ENCODE assay signal across 16 cellular contexts in genomic region chr12:123907021-123907420, GRCh38.
"Had no signal": no experiment of that assay in that cellular context is flagged by ENCODE, and none has a peak within 500 bp of the region (broad histone marks: within the 10 kb centered on the region; RNA-seq: fewer than 3 reads in every experiment).

No MANE protein-coding gene starts in this region.

- H3K27me3 ChIP-seq: ascending aorta, gastrocnemius medialis had no signal

- H3K9me3 Mint-ChIP-seq: activated CD4-positive, alpha-beta memory T cell treated with anti-CD3 and anti-CD28 coated beads, Interleukin-2, amount 10 ng/mL, durations not matched to agents 7 days and 5 days; activated naive CD4-positive, alpha-beta T cell treated with anti-CD3 and anti-CD28 coated beads, Interleukin-2, amount 10 ng/mL, durations not matched to agents 7 days and 5 days; activated T-cell treated with anti-CD3 and anti-CD28 coated beads, Interleukin-2, amount 50 U/mL, for 24 hours had no signal

- H3K9me3 ChIP-seq: ascending aorta, gastrocnemius medialis, heart right ventricle, mucosa of descending colon, psoas muscle, thoracic aorta had no signal

- H3K36me3 ChIP-seq: ascending aorta, gastrocnemius medialis, heart right ventricle, thoracic aorta had no signal

- H3K27ac ChIP-seq: ascending aorta, gastrocnemius medialis, psoas muscle, thoracic aorta had no signal

- ATAC-seq: gastrocnemius medialis; left lobe of liver; naive thymus-derived CD4-positive, alpha-beta T cell; psoas muscle; WTC11 had no signal

- H3K4me1 Mint-ChIP-seq: WTC11 had no signal

- H3K4me1 ChIP-seq: ascending aorta, gastrocnemius medialis, psoas muscle had no signal

- H3K4me3 ChIP-seq: ascending aorta, gastrocnemius medialis, heart right ventricle, mucosa of descending colon, psoas muscle, thoracic aorta had no signal

- H3K27ac Mint-ChIP-seq: activated CD4-positive, alpha-beta memory T cell treated with anti-CD3 and anti-CD28 coated beads, Interleukin-2, amount 10 ng/mL, durations not matched to agents 7 days and 5 days; activated naive CD4-positive, alpha-beta T cell treated with anti-CD3 and anti-CD28 coated beads, Interleukin-2, amount 10 ng/mL, durations not matched to agents 7 days and 5 days; activated T-cell treated with anti-CD3 and anti-CD28 coated beads, Interleukin-2, amount 50 U/mL, for 24 hours; WTC11 had no signal

- DNase-seq: activated CD4-positive, alpha-beta memory T cell treated with anti-CD3 and anti-CD28 coated beads, Interleukin-2, amount 10 ng/mL, durations not matched to agents 7 days and 5 days; activated CD4-positive, alpha-beta T cell treated with anti-CD3 and anti-CD28 coated beads for 4 hours; activated naive CD4-positive, alpha-beta T cell treated with anti-CD3 and anti-CD28 coated beads, Interleukin-2, amount 10 ng/mL, durations not matched to agents 7 days and 5 days; activated T-cell treated with anti-CD3 and anti-CD28 coated beads, Interleukin-2, amount 50 U/mL, for 24 hours; erythroblast; gastrocnemius medialis; heart right ventricle; mucosa of descending colon; naive thymus-derived CD4-positive, alpha-beta T cell; stimulated activated CD4-positive, alpha-beta T cell treated with anti-CD3 and anti-CD28 coated beads, Interleukin-1b, Interleukin-23, amount 100 ng/mL, for 48 hours; T-helper 2 cell had no signal

- H3K36me3 Mint-ChIP-seq: activated naive CD4-positive, alpha-beta T cell treated with anti-CD3 and anti-CD28 coated beads, Interleukin-2, amount 10 ng/mL, durations not matched to agents 7 days and 5 days; naive thymus-derived CD4-positive, alpha-beta T cell had no signal

- H3K4me3 Mint-ChIP-seq: activated CD4-positive, alpha-beta memory T cell treated with anti-CD3 and anti-CD28 coated beads, Interleukin-2, amount 10 ng/mL, durations not matched to agents 7 days and 5 days; activated naive CD4-positive, alpha-beta T cell treated with anti-CD3 and anti-CD28 coated beads, Interleukin-2, amount 10 ng/mL, durations not matched to agents 7 days and 5 days; activated T-cell treated with anti-CD3 and anti-CD28 coated beads, Interleukin-2, amount 50 U/mL, for 24 hours; naive thymus-derived CD4-positive, alpha-beta T cell; WTC11 had no signal
